12 cellular contexts compared by ENCODE assay signal in the genomic region with DNA sequence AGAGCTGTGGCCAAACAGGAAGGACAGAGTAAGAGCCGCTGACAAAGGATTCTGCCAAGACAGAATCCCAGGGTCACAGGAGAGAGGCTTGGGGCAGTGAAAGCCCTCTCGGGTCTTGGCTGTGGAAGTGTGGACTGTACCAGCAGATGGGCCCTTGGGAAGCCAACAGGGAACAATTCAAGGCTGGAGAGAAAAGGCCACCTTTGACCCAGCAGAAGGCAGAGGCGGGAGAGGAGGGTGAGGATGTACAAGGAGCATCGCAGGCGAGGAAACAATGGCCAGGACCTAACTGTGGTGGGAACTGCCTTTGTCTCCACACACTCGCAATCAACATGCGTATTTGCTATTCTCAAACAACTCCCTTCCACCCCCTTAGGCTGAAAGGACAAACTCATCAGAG. TPM values are rescaled to one million over a fixed set of nuclear protein-coding genes. Genes with fewer than 3 reads are reported as not detected.
DNase-seq lines count a peak whose midpoint lies in the region; ATAC-seq and TF ChIP-seq lines count a peak whose summit lies in the region.
"Had no signal": no experiment of that assay in that cellular context is flagged by ENCODE, and none has a peak within 500 bp of the region (broad histone marks: within the 10 kb centered on the region; RNA-seq: fewer than 3 reads in every experiment).

No MANE protein-coding gene starts in this region.

- DNase-seq in HFFc6 (no peak), chondrocyte (ENCODE audit: low spot score) (peak; percentile 37), COLO668 (lab: John Stamatoyannopoulos, UW; ENCODE audit: unreplicated experiment) (no peak), DMS 273 (lab: John Stamatoyannopoulos, UW; ENCODE audit: unreplicated experiment) (no peak), T-helper 9 cell (no peak), HT-29 (ENCODE audit: low spot score) (no peak)
- DNase-seq in naive thymus-derived CD4-positive, alpha-beta T cell = no peak
- DNase-seq: CD4-positive, CD25-positive, alpha-beta regulatory T cell; NCI-H2081 treated with DMSO at 0.1 percent for 48 hours had no signal

- H3K4me3 Mint-ChIP-seq in HFFc6 (no peak overlapping the region), chondrocyte (ENCODE audit: unreplicated experiment) (no peak overlapping the region)
- H3K4me3 Mint-ChIP-seq in naive thymus-derived CD4-positive, alpha-beta T cell = no peak overlapping the region
- H3K4me3 Mint-ChIP-seq: CD4-positive, CD25-positive, alpha-beta regulatory T cell had no signal

- POLR2A ChIA-PET in naive thymus-derived CD4-positive, alpha-beta T cell (lab: Charles Lee) = interaction anchor here (4.2 kb wide), 1 partner anchor 15 kb away, joined by 15 read pairs; a partner anchor contains a TSS

- H3K36me3 Mint-ChIP-seq in HFFc6 (ENCODE audit: low read depth) (peaks cover 46% of the 10 kb centered on the region), chondrocyte (ENCODE audit: low read depth) (peaks cover 37% of the 10 kb centered on the region)
- peaks cover 0 to 28% (median 13%) of the 10 kb centered on the region in 5 donors for H3K36me3 Mint-ChIP-seq in naive thymus-derived CD4-positive, alpha-beta T cell

- intact Hi-C loops in naive thymus-derived CD4-positive, alpha-beta T cell (cut with micrococcal nuclease) = no loop called here

- H3K27ac ChIP-seq in BLaER1 treated with 17β-estradiol and CSF1 and Interleukin-3, amounts not matched to agents 10 nM and 100 nM = peak overlapping the region in 9 of 11 experiments; percentile 19 to 84 (median 75); a peak in 16 of 22 replicates
- no peak overlapping the region for H3K27ac ChIP-seq in naive thymus-derived CD4-positive, alpha-beta T cell (ENCODE audit: low read depth, low read length)
- H3K27ac ChIP-seq: KMS-11 had no signal

- H3K27me3 ChIP-seq in BLaER1 treated with 17β-estradiol and CSF1 and Interleukin-3, amounts not matched to agents 10 nM and 100 nM = no peaks in the 10 kb centered on the region; a peak in 1 of 22 replicates
- no peaks in the 10 kb centered on the region for H3K27me3 ChIP-seq in naive thymus-derived CD4-positive, alpha-beta T cell (ENCODE audit: control insufficient read depth in 2 of 2, insufficient read depth in 2 of 2, low read length in 2 of 2)

- CTCF ChIA-PET in naive thymus-derived CD4-positive, alpha-beta T cell (lab: Charles Lee) = no interaction called here

- no peaks in the 10 kb centered on the region for H3K9me3 ChIP-seq in BLaER1 treated with 17β-estradiol and CSF1 and Interleukin-3, amounts not matched to agents 10 nM and 100 nM (replicated peaks in 1 of 11)
- no peaks in the 10 kb centered on the region for H3K9me3 ChIP-seq in naive thymus-derived CD4-positive, alpha-beta T cell (ENCODE audit: control insufficient read depth in 2 of 3, low read length in 3 of 3)

- peaks cover 53 to 94% (median 86%) of the 10 kb centered on the region in 11 experiments for H3K36me3 ChIP-seq in BLaER1 treated with 17β-estradiol and CSF1 and Interleukin-3, amounts not matched to agents 10 nM and 100 nM
- H3K36me3 ChIP-seq in naive thymus-derived CD4-positive, alpha-beta T cell (ENCODE audit: control insufficient read depth in 2 of 3, insufficient read depth in 3 of 3, low read length in 3 of 3) = peaks cover 0 to 72% (median 7%) of the 10 kb centered on the region in 3 experiments

- H3K9ac ChIP-seq in BLaER1 treated with 17β-estradiol and CSF1 and Interleukin-3, amounts not matched to agents 10 nM and 100 nM = peak overlapping the region in 4 of 11 experiments; percentile 3 to 23 (median 14); a peak in 2 of 22 replicates
- H3K9ac ChIP-seq: KMS-11 had no signal

- H3K9me3 Mint-ChIP-seq in HFFc6 (no peaks in the 10 kb centered on the region), chondrocyte (ENCODE audit: low read depth) (no peaks in the 10 kb centered on the region)
- H3K9me3 Mint-ChIP-seq in naive thymus-derived CD4-positive, alpha-beta T cell = peaks cover 0 to 2% (median 0%) of the 10 kb centered on the region in 11 donors
- H3K9me3 Mint-ChIP-seq: CD4-positive, CD25-positive, alpha-beta regulatory T cell had no signal

- no peak for ATAC-seq in naive thymus-derived CD4-positive, alpha-beta T cell

- H3K4me2 ChIP-seq in BLaER1 treated with 17β-estradiol and CSF1 and Interleukin-3, amounts not matched to agents 10 nM and 100 nM = peak overlapping the region; percentile 42 to 100 (median 93); a peak in 20 of 22 replicates
- H3K4me2 ChIP-seq: KMS-11 had no signal

- H3K4me1 Mint-ChIP-seq in HFFc6 (ENCODE audit: low read depth) (peaks cover 47% of the 10 kb centered on the region), chondrocyte (ENCODE audit: low read depth) (peaks cover 24% of the 10 kb centered on the region)
- peaks cover 10 to 42% (median 25%) of the 10 kb centered on the region in 7 donors for H3K4me1 Mint-ChIP-seq in naive thymus-derived CD4-positive, alpha-beta T cell

- H3K4me3 ChIP-seq in BLaER1 treated with 17β-estradiol and CSF1 and Interleukin-3, amounts not matched to agents 10 nM and 100 nM = no peak overlapping the region
- H3K4me3 ChIP-seq in naive thymus-derived CD4-positive, alpha-beta T cell (ENCODE audit: low read length) = no peak overlapping the region

- peaks cover 0 to 98% (median 84%) of the 10 kb centered on the region in 11 experiments; a peak in 21 of 22 replicates for H4K20me1 ChIP-seq in BLaER1 treated with 17β-estradiol and CSF1 and Interleukin-3, amounts not matched to agents 10 nM and 100 nM

- H3K4me1 ChIP-seq in BLaER1 treated with 17β-estradiol and CSF1 and Interleukin-3, amounts not matched to agents 10 nM and 100 nM = peaks cover 75 to 100% (median 100%) of the 10 kb centered on the region in 10 experiments
- no peaks in the 10 kb centered on the region for H3K4me1 ChIP-seq in naive thymus-derived CD4-positive, alpha-beta T cell (ENCODE audit: control insufficient read depth in 2 of 2, insufficient read depth in 2 of 2, low read length in 2 of 2)

- no peak for TF ChIP-seq CTCF in HFFc6 (IDR thresholded peaks at IDR 0.05)
- no peak for TF ChIP-seq CTCF in chondrocyte (IDR thresholded peaks at IDR 0.05)

- H3K27ac Mint-ChIP-seq in HFFc6 (peak overlapping the region; percentile 70), chondrocyte (ENCODE audit: unreplicated experiment) (no peak overlapping the region)
- H3K27ac Mint-ChIP-seq in naive thymus-derived CD4-positive, alpha-beta T cell = peak overlapping the region in 6 of 9 donors; percentile 7 to 64 (median 48)

- peaks cover 24% of the 10 kb centered on the region for H3K27me3 Mint-ChIP-seq in HFFc6 (ENCODE audit: insufficient read depth)
- H3K27me3 Mint-ChIP-seq in chondrocyte (ENCODE audit: low read depth) = no peaks in the 10 kb centered on the region
- H3K27me3 Mint-ChIP-seq in naive thymus-derived CD4-positive, alpha-beta T cell = no peaks in the 10 kb centered on the region
- H3K27me3 Mint-ChIP-seq: CD4-positive, CD25-positive, alpha-beta regulatory T cell had no signal

RNA-seq across cellular contexts. Expression of a gene that starts 15.7 kb away (rescaled TPM):
- 100 to 1,000 TPM in 3 of 6 experiments, 10 to 100 TPM in 3; 91.4 to 114 (median 97.9) TPM for total RNA-seq in HFFc6 (2021; fragmentation: NEBNext Ultra II Directional; extraction: Animal tissue kit (Norgen Biotek cat#: 25700))
- 46.5 to 57.4 TPM (median 54.1 TPM) in 3 replicates for total RNA-seq in chondrocyte
- 100 to 1,000 TPM in 1 of 5 experiments, 10 to 100 TPM in 4; 29.6 to 123 (median 39.9) TPM for total RNA-seq in naive thymus-derived CD4-positive, alpha-beta T cell
- polyA plus RNA-seq in naive thymus-derived CD4-positive, alpha-beta T cell = 10 to 100 TPM; 24.9 to 32.7 TPM
- total RNA-seq in HT-29 (2014; rRNA removed; shearing (Covaris generic)) = 197 and 220 TPM in 2 replicates

RNA-seq across cellular contexts. Expression of a gene that starts 29.0 kb away (rescaled TPM):
- not detected for total RNA-seq in HFFc6 (2021; fragmentation: NEBNext Ultra II Directional; extraction: Animal tissue kit (Norgen Biotek cat#: 25700))
- not detected in 3 replicates for total RNA-seq in chondrocyte
- total RNA-seq in naive thymus-derived CD4-positive, alpha-beta T cell = not detected
- not detected for polyA plus RNA-seq in naive thymus-derived CD4-positive, alpha-beta T cell
- total RNA-seq in HT-29 (2014; rRNA removed; shearing (Covaris generic)) = not detected in 2 replicates
- total RNA-seq: CD4-positive, CD25-positive, alpha-beta regulatory T cell; fibroblast of lung had no signal
- polyA plus RNA-seq: CD4-positive, CD25-positive, alpha-beta regulatory T cell; fibroblast of lung had no signal

RNA-seq across cellular contexts. Expression of a gene that starts 55.5 kb away (rescaled TPM):
- total RNA-seq in HFFc6 (2021; fragmentation: NEBNext Ultra II Directional; extraction: Animal tissue kit (Norgen Biotek cat#: 25700)) = 10 to 100 TPM; 38.9 to 48.5 (median 44.3) TPM
- 47.6 to 62.1 TPM (median 47.9 TPM) in 3 replicates for total RNA-seq in chondrocyte
- 10 to 100 TPM; 32.2 to 52.8 (median 41.7) TPM for total RNA-seq in naive thymus-derived CD4-positive, alpha-beta T cell
- polyA plus RNA-seq in naive thymus-derived CD4-positive, alpha-beta T cell = 10 to 100 TPM; 18.0 to 23.9 TPM
- total RNA-seq in HT-29 (2014; rRNA removed; shearing (Covaris generic)) = 49.0 and 65.5 TPM in 2 replicates

RNA-seq across cellular contexts. Expression of a gene that starts 55.7 kb away (rescaled TPM):
- 1 to 10 TPM; 5.2 to 9.1 (median 6.9) TPM for total RNA-seq in HFFc6 (2021; fragmentation: NEBNext Ultra II Directional; extraction: Animal tissue kit (Norgen Biotek cat#: 25700))
- total RNA-seq in chondrocyte = 8.4 to 10.7 TPM (median 9.6 TPM) in 3 replicates
- 10 to 100 TPM in 3 of 5 experiments, 1 to 10 TPM in 2; 3.2 to 16.3 (median 11.3) TPM for total RNA-seq in naive thymus-derived CD4-positive, alpha-beta T cell
- 10 to 100 TPM; 15.3 to 20.8 TPM for polyA plus RNA-seq in naive thymus-derived CD4-positive, alpha-beta T cell
- 7.5 and 11.7 TPM in 2 replicates for total RNA-seq in HT-29 (2014; rRNA removed; shearing (Covaris generic))
